In the genomic region with DNA sequence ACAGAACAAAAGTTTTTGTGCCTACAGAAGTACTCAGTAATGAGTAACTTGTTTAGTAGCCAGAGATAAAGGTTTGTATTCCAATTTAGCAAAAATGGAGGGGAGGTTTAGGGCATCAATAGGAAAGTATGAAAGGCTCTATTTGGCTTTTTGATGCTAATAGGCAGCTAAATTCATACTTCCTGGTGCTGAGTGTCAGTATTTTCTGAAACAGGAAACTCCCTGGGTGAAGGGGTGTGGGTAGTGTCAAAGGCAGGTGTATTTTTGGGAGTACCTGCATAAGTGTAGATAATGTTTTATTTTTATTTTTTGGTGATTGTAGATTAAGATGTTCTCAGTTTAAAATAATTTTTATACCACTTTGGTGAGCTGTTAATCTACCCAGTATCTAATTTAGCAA, we compare ENCODE assay signal across 1 cellular context.
TF ChIP-seq lines count a peak whose summit lies in the region.

No MANE protein-coding gene starts in this region.

TF ChIP-seq in HepG2, 621 proteins besides CTCF, POLR2A, EP300 and RAD21 (continued from another document):
- TF ChIP-seq, protein P1, sequence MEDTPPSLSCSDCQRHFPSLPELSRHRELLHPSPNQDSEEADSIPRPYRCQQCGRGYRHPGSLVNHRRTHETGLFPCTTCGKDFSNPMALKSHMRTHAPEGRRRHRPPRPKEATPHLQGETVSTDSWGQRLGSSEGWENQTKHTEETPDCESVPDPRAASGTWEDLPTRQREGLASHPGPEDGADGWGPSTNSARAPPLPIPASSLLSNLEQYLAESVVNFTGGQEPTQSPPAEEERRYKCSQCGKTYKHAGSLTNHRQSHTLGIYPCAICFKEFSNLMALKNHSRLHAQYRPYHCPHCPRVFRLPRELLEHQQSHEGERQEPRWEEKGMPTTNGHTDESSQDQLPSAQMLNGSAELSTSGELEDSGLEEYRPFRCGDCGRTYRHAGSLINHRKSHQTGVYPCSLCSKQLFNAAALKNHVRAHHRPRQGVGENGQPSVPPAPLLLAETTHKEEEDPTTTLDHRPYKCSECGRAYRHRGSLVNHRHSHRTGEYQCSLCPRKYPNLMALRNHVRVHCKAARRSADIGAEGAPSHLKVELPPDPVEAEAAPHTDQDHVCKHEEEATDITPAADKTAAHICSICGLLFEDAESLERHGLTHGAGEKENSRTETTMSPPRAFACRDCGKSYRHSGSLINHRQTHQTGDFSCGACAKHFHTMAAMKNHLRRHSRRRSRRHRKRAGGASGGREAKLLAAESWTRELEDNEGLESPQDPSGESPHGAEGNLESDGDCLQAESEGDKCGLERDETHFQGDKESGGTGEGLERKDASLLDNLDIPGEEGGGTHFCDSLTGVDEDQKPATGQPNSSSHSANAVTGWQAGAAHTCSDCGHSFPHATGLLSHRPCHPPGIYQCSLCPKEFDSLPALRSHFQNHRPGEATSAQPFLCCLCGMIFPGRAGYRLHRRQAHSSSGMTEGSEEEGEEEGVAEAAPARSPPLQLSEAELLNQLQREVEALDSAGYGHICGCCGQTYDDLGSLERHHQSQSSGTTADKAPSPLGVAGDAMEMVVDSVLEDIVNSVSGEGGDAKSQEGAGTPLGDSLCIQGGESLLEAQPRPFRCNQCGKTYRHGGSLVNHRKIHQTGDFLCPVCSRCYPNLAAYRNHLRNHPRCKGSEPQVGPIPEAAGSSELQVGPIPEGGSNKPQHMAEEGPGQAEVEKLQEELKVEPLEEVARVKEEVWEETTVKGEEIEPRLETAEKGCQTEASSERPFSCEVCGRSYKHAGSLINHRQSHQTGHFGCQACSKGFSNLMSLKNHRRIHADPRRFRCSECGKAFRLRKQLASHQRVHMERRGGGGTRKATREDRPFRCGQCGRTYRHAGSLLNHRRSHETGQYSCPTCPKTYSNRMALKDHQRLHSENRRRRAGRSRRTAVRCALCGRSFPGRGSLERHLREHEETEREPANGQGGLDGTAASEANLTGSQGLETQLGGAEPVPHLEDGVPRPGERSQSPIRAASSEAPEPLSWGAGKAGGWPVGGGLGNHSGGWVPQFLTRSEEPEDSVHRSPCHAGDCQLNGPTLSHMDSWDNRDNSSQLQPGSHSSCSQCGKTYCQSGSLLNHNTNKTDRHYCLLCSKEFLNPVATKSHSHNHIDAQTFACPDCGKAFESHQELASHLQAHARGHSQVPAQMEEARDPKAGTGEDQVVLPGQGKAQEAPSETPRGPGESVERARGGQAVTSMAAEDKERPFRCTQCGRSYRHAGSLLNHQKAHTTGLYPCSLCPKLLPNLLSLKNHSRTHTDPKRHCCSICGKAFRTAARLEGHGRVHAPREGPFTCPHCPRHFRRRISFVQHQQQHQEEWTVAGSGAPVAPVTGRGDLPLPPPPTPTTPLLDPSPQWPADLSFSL (CRISPR knock-in tag; IDR thresholded peaks at IDR 0.05): no peak
- TF ChIP-seq RBM39 (IDR thresholded peaks at IDR 0.05; ENCODE audit: low read depth, low read length, poor library complexity, severe bottlenecking): no peak
TF ChIP-seq in HepG2: peak in this region for 0.
